Comparison of ENCODE assay signal across 8 cellular contexts in the genomic region with DNA sequence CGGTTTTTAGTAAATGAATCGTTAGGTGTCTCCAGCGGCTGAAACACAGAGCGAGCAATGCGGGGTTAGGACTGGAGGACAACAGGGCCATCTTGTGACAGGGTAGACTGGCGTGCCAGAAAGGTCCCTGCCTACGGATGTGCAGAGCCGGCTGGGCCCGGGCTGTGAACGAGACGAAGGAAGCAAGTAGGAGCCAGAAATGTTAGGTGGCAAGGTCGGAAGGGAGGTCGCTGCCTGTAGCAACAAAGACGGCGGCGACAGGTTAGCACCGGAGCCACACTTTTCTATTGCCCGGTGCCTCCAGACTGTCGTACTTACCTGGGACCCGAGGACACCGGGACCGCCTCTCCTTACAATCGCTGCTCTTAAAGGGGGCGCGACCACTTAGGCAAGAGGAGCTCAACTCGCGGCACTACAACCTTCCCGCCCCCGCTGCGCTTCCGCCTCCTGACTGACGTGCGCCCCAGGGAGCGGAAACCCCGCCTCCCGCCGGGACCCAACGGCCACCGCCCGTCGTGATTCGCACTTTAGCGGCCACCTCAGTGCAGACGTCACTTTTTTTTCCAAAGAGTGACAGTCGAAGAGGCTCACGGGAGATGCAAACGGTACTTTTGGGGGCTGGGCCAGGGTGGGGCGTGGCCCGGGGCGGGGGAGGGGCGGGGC. TPM values are rescaled to one million over a fixed set of nuclear protein-coding genes. Genes with fewer than 3 reads are reported as not detected.
DNase-seq lines count a peak whose midpoint lies in the region; ATAC-seq and TF ChIP-seq lines count a peak whose summit lies in the region.

Gene INIP (minus strand): TSS at position 449 of the 663 bp plus-strand sequence. CDS start 1,632 bp downstream, outside the sequence.

- no peaks in the 10 kb centered on the region for H3K27me3 ChIP-seq in CD4-positive, alpha-beta memory T cell (ENCODE audit: insufficient read depth, low read length)
- H3K27me3 ChIP-seq in lower lobe of right lung (ENCODE audit: low read depth), result no peaks in the 10 kb centered on the region

- peaks cover 15 to 37% (median 26%) of the 10 kb centered on the region in 4 donors for H3K4me1 Mint-ChIP-seq in CD4-positive, alpha-beta memory T cell
- H3K4me1 Mint-ChIP-seq in activated CD4-positive, alpha-beta memory T cell treated with anti-CD3 and anti-CD28 coated beads for 36 hours (ENCODE audit: low read depth), result peaks cover 35% of the 10 kb centered on the region

- no peak for TF ChIP-seq CTCF in lower lobe of right lung (IDR thresholded peaks at IDR 0.05)

- peaks cover 11 to 18% of the 10 kb centered on the region in 2 donors for H3K36me3 Mint-ChIP-seq in CD4-positive, alpha-beta memory T cell
- peaks cover 10% of the 10 kb centered on the region for H3K36me3 Mint-ChIP-seq in activated CD4-positive, alpha-beta memory T cell treated with anti-CD3 and anti-CD28 coated beads for 36 hours

- DNase-seq in CD4-positive, alpha-beta memory T cell, result peak; percentile 97 to 98 (median 98)
- DNase-seq in NCI-H82 (lab: John Stamatoyannopoulos, UW) (peak; percentile 98), ecto neural progenitor cell (ENCODE audit: low spot score) (peak; percentile 96), lower lobe of right lung (peak; percentile 98)
- peak; percentile 99 for DNase-seq in activated CD4-positive, alpha-beta memory T cell treated with anti-CD3 and anti-CD28 coated beads for 36 hours
- peak; percentile 92 to 97 (median 94) for DNase-seq in stimulated activated CD4-positive, alpha-beta T cell treated with anti-CD3 and anti-CD28 coated beads, TNF-alpha, amount 100 ng/mL, for 24 hours (ENCODE audit: low read depth in 3 of 3)

- POLR2A ChIA-PET in CD4-positive, alpha-beta memory T cell (lab: Charles Lee; ENCODE audit: partially characterized antibody), result interaction anchor here (0.7 to 4.4 kb wide), 12 partner anchors 9 to 622 kb away, joined by 3 to 63 read pairs (median 5); partner anchors contain the start of genes KIAA1958, PTBP3 and SNX30
- POLR2A ChIA-PET in activated CD4-positive, alpha-beta memory T cell treated with anti-CD3 and anti-CD28 coated beads for 36 hours (lab: Charles Lee), result interaction anchor here (0.8 to 2.2 kb wide), 7 partner anchors 10 to 338 kb away, joined by 3 to 9 read pairs (median 7); partner anchors contain the start of genes HSDL2 and KIAA1958

- peak within 1 kb of the TSS; percentile 88 for H3K27ac ChIP-seq in CD4-positive, alpha-beta memory T cell (ENCODE audit: low read depth, low read length)
- H3K27ac ChIP-seq in lower lobe of right lung, result peak within 1 kb of the TSS; percentile 84

- H3K9me3 ChIP-seq in CD4-positive, alpha-beta memory T cell (ENCODE audit: control insufficient read depth in 1 of 2, low read length in 2 of 2), result no peaks in the 10 kb centered on the region
- H3K9me3 ChIP-seq in lower lobe of right lung, result no peaks in the 10 kb centered on the region

- intact Hi-C loops in CD4-positive, alpha-beta memory T cell (cut with micrococcal nuclease), result loop anchor here (1.0 to 10.0 kb wide), 11 partner anchors 33 to 1087 kb away; partner anchors contain the start of genes C9orf43, CDC26, DNAJC25 and HSDL2
- intact Hi-C loops in activated CD4-positive, alpha-beta memory T cell treated with anti-CD3 and anti-CD28 coated beads for 36 hours (cut with micrococcal nuclease), result loop anchor here (1.0 to 10.0 kb wide), 9 partner anchors 33 to 803 kb away; partner anchors contain the start of genes KIAA1958 and SNX30
- intact Hi-C loops in lower lobe of right lung (cut with DNase I), result no loop called here

- H3K4me3 ChIP-seq in CD4-positive, alpha-beta memory T cell (ENCODE audit: low read length in 2 of 2), result peak within 1 kb of the TSS; percentile 78 to 95
- H3K4me3 ChIP-seq in lower lobe of right lung, result peak within 1 kb of the TSS; percentile 68

- H3K9me3 Mint-ChIP-seq in CD4-positive, alpha-beta memory T cell, result no peaks in the 10 kb centered on the region
- no peaks in the 10 kb centered on the region for H3K9me3 Mint-ChIP-seq in activated CD4-positive, alpha-beta memory T cell treated with anti-CD3 and anti-CD28 coated beads for 36 hours

- peak within 1 kb of the TSS; percentile 94 to 99 (median 99) for H3K27ac Mint-ChIP-seq in CD4-positive, alpha-beta memory T cell
- peak within 1 kb of the TSS; percentile 93 for H3K27ac Mint-ChIP-seq in activated CD4-positive, alpha-beta memory T cell treated with anti-CD3 and anti-CD28 coated beads for 36 hours

- CTCF ChIA-PET in CD4-positive, alpha-beta memory T cell (lab: Charles Lee; ENCODE audit: partially characterized antibody), result interaction anchor here (0.7 to 5.0 kb wide), 7 partner anchors 10 to 338 kb away, joined by 3 to 44 read pairs (median 4); partner anchors contain the start of genes HSDL2 and KIAA1958
- CTCF ChIA-PET in activated CD4-positive, alpha-beta memory T cell treated with anti-CD3 and anti-CD28 coated beads for 36 hours (lab: Charles Lee), result interaction anchor here (0.6 to 3.8 kb wide), 10 partner anchors 14 to 955 kb away, joined by 3 to 22 read pairs (median 4); partner anchors contain the start of gene HSDL2

- ATAC-seq in GM19438 (IDR thresholded peaks at IDR 0.05; ENCODE audit: low read depth, unreplicated experiment) (peak; percentile 93), HG03575 (IDR thresholded peaks at IDR 0.05; ENCODE audit: extremely low read depth, insufficient number of reproducible peaks, low FRiP score, unreplicated experiment) (peak; percentile 43), lower lobe of right lung (peak; percentile 99)

- peak within 1 kb of the TSS; percentile 93 to 99 (median 98) for H3K4me3 Mint-ChIP-seq in CD4-positive, alpha-beta memory T cell
- H3K4me3 Mint-ChIP-seq in activated CD4-positive, alpha-beta memory T cell treated with anti-CD3 and anti-CD28 coated beads for 36 hours, result peak within 1 kb of the TSS; percentile 90

- peaks cover 25% of the 10 kb centered on the region for H3K4me1 ChIP-seq in CD4-positive, alpha-beta memory T cell (ENCODE audit: insufficient read depth, low read length)
- H3K4me1 ChIP-seq in lower lobe of right lung, result peaks cover 13% of the 10 kb centered on the region

- H3K36me3 ChIP-seq in CD4-positive, alpha-beta memory T cell (ENCODE audit: insufficient read depth, low read length), result no peaks in the 10 kb centered on the region
- peaks cover 6% of the 10 kb centered on the region for H3K36me3 ChIP-seq in lower lobe of right lung

- H3K27me3 Mint-ChIP-seq in CD4-positive, alpha-beta memory T cell, result no peaks in the 10 kb centered on the region
- no peaks in the 10 kb centered on the region for H3K27me3 Mint-ChIP-seq in activated CD4-positive, alpha-beta memory T cell treated with anti-CD3 and anti-CD28 coated beads for 36 hours

RNA-seq across cellular contexts. Expression of gene INIP, which starts in this region (rescaled TPM):
- 10 to 100 TPM; 25.2 to 33.4 TPM for total RNA-seq in CD4-positive, alpha-beta memory T cell
- polyA plus RNA-seq in CD4-positive, alpha-beta memory T cell, result 10 to 100 TPM; 43.0 to 44.6 TPM
- 10 to 100 TPM; 35.1 to 37.8 TPM for total RNA-seq in activated CD4-positive, alpha-beta memory T cell treated with anti-CD3 and anti-CD28 coated beads for 36 hours
- total RNA-seq in lower lobe of right lung, result 21.0 TPM

Comparison
In these comparisons a context has a peak if more than half of its experiments do, and no peak if none do; other contexts are left out.
1. Peak in every context shown above with its lines: DNase-seq, ATAC-seq, H3K4me3 ChIP-seq and H3K27ac ChIP-seq.
2. ATAC-seq: peak in every context shown above with its lines; median percentile 99 in lower lobe of right lung; 93 in GM19438; 43 in HG03575.